Comparison of ENCODE assay signal across 8 cellular contexts in the genomic region with DNA sequence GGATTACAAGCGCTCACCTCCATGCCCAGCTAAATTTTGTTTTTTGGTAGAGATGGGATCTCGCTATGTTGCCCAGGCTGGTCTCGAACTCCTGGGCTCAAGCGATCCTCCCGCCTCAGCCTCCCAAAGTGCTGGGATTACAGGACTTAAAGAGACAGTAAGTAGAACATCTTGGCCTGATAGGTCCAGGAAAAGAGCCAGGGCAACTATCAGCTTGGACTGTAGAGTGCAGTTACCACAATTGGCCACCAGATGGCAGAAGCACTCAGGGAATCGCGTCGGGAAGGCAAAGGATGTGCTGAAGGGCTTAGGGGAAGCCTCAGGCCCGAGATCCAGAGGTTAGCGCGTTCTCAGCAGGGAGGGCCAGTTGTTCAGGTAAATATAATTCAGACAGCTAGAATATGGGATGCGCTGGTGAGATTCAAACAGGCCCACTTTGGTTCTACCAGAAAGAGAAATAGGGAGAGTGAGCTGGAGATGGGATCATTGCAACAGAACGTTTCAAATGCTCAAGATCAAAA.
A peak's percentile ranks its signal among the peaks of the same experiment; 100 is the strongest.
DNase-seq lines count a peak whose midpoint lies in the region; ATAC-seq and TF ChIP-seq lines count a peak whose summit lies in the region.

No MANE protein-coding gene starts in this region.

- peak overlapping the region; percentile 47 for H3K27ac ChIP-seq in OCI-LY3 (ENCODE audit: low read length)

- H3K9ac ChIP-seq in OCI-LY3 (ENCODE audit: low read length): peak overlapping the region; percentile 55

- peak overlapping the region; percentile 96; the same call in 1 of the 2 replicates for H2AFZ ChIP-seq in OCI-LY3 (ENCODE audit: low read depth, low read length)

- no peaks in the 10 kb centered on the region for H4K20me1 ChIP-seq in OCI-LY3 (ENCODE audit: insufficient read depth, low read length)

- peak overlapping the region; percentile 92 for H3K4me2 ChIP-seq in OCI-LY3 (ENCODE audit: low read length)

- H3K9me3 ChIP-seq in OCI-LY3 (ENCODE audit: insufficient read depth, low read length): no peaks in the 10 kb centered on the region

- peaks cover 22% of the 10 kb centered on the region for H3K4me1 ChIP-seq in OCI-LY3 (ENCODE audit: low read length)

- no peaks in the 10 kb centered on the region for H3K9me3 Mint-ChIP-seq in nephron

- H3K79me2 ChIP-seq in OCI-LY3 (ENCODE audit: low read length): no peaks in the 10 kb centered on the region

- peak overlapping the region in 1 of 3 experiments; percentile 8 for H3K27ac Mint-ChIP-seq in nephron

- no peaks in the 10 kb centered on the region for H3K36me3 ChIP-seq in OCI-LY3 (replicated peaks; ENCODE audit: low read depth, low read length)

- TF ChIP-seq CTCF in OCI-LY3 (IDR thresholded peaks at IDR 0.05; ENCODE audit: low read depth, low read length) (peak; percentile 88), nephron (IDR thresholded peaks at IDR 0.05; ENCODE audit: unreplicated experiment in 3 of 3) (peak; percentile 91 to 96 (median 94))

- H3K27me3 ChIP-seq in OCI-LY3 (ENCODE audit: low read depth, low read length): no peaks in the 10 kb centered on the region

- ATAC-seq in GM19397 (IDR thresholded peaks at IDR 0.05; ENCODE audit: unreplicated experiment): peak; percentile 68
- peak; percentile 75 for ATAC-seq in HG03565 (IDR thresholded peaks at IDR 0.05; ENCODE audit: unreplicated experiment)
- peak; percentile 78 for ATAC-seq in stimulated activated naive CD8-positive, alpha-beta T cell treated with anti-CD3 and anti-CD28 coated beads, Interleukin-15, Interleukin-2, amounts not matched to agents 100 U/mL and 50 U/mL, for 24 hours

- peaks cover 11% of the 10 kb centered on the region for H3K4me1 Mint-ChIP-seq in nephron

- H3K27me3 Mint-ChIP-seq in nephron (ENCODE audit: low read depth): peaks cover 11% of the 10 kb centered on the region

- no peak overlapping the region for H3K4me3 Mint-ChIP-seq in nephron

- H3K36me3 Mint-ChIP-seq in nephron (ENCODE audit: low read depth): no peaks in the 10 kb centered on the region

- DNase-seq in COLO668 (lab: John Stamatoyannopoulos, UW; ENCODE audit: unreplicated experiment): peak; percentile 75
- peak; percentile 57 for DNase-seq in activated T-cell treated with anti-CD3 and anti-CD28 coated beads for 4 hours
- DNase-seq in fibroblast of gingiva (ENCODE audit: low read depth): peak; percentile 66
- DNase-seq in stimulated activated naive CD8-positive, alpha-beta T cell treated with anti-CD3 and anti-CD28 coated beads, Interleukin-15, Interleukin-2, amounts not matched to agents 100 U/mL and 50 U/mL, for 24 hours: peak; percentile 71

- peak overlapping the region; percentile 68 for H3K4me3 ChIP-seq in OCI-LY3 (ENCODE audit: low read length)

Comparison
In these comparisons a context has a peak if more than half of its experiments do, and no peak if none do; other contexts are left out.
1. Peak in every context shown above with its lines: DNase-seq, ATAC-seq, H3K4me3 ChIP-seq and H3K27ac ChIP-seq.